In the genomic region with DNA sequence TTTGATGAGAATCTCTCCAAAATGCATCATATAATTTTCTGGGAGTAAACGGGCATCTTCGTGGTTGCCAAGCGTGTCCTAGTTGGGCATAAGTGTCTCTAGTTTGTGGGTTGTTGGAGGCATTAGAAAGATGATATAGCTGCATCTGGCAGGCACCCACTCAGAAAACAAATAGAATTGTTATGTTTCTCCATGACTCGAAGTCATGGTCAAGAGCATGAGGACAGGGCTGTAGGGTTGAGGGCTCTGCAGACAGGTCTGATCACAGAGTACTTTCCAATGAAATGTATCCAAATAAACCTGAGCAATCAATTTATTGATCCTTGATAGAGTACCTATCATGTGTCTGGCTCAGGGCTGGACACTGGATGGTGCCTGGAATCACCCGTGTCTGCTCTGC, we compare ENCODE assay signal across 24 cellular contexts.
"Had no signal": no experiment of that assay in that cellular context is flagged by ENCODE, and none has a peak within 500 bp of the region (broad histone marks: within the 10 kb centered on the region; RNA-seq: fewer than 3 reads in every experiment).

No MANE protein-coding gene starts in this region.

- H3K36me3 Mint-ChIP-seq: mesothelial cell of epicardium; naive B cell; natural killer cell; stimulated activated effector memory CD8-positive, alpha-beta T cell treated with anti-CD3 and anti-CD28 coated beads, Interleukin-12 subunit alpha, Interleukin-12 subunit beta, amount 100 ng/mL, for 72 hours had no signal

- H3K27me3 ChIP-seq: ovary, upper lobe of right lung had no signal

- H3K9me3 Mint-ChIP-seq: natural killer cell; stimulated activated effector memory CD8-positive, alpha-beta T cell treated with anti-CD3 and anti-CD28 coated beads, Interleukin-12 subunit alpha, Interleukin-12 subunit beta, amount 100 ng/mL, for 72 hours; stimulated activated naive CD8-positive, alpha-beta T cell treated with anti-CD3 and anti-CD28 coated beads, Interleukin-15, Interleukin-2, amounts not matched to agents 100 ng/mL and 50 ng/mL, for 24 hours had no signal

- H3K27me3 Mint-ChIP-seq: stimulated activated naive CD8-positive, alpha-beta T cell treated with anti-CD3 and anti-CD28 coated beads, Interleukin-15, Interleukin-2, amounts not matched to agents 100 ng/mL and 50 ng/mL, for 24 hours had no signal

- ATAC-seq: natural killer cell; right cardiac atrium; sciatic nerve; stimulated activated effector memory CD8-positive, alpha-beta T cell treated with anti-CD3 and anti-CD28 coated beads, Interleukin-12 subunit alpha, Interleukin-12 subunit beta, amount 100 ng/mL, for 72 hours; upper lobe of right lung had no signal

- DNase-seq: hippocampal formation; left ventricle myocardium inferior; mesendoderm; naive B cell; natural killer cell; nephron progenitor cell; ovary; retina; right cardiac atrium; small intestine; spleen; stimulated activated CD4-positive, alpha-beta T cell treated with anti-CD3 and anti-CD28 coated beads, Interleukin-4, amount 100 ng/mL, for 24 hours; stimulated activated naive CD4-positive, alpha-beta T cell; tibial artery; trophoblast cell; upper lobe of right lung had no signal

- H3K4me1 ChIP-seq: spleen, suprapubic skin, tibial artery, upper lobe of right lung had no signal

- H3K27ac Mint-ChIP-seq: mesothelial cell of epicardium; naive B cell; natural killer cell; progenitor cell of endocrine pancreas; stimulated activated effector memory CD8-positive, alpha-beta T cell treated with anti-CD3 and anti-CD28 coated beads, Interleukin-12 subunit alpha, Interleukin-12 subunit beta, amount 100 ng/mL, for 72 hours; stimulated activated naive CD8-positive, alpha-beta T cell treated with anti-CD3 and anti-CD28 coated beads, Interleukin-15, Interleukin-2, amounts not matched to agents 100 ng/mL and 50 ng/mL, for 24 hours had no signal

- H3K36me3 ChIP-seq: left ventricle myocardium inferior, ovary, spleen, suprapubic skin, thoracic aorta, tibial artery, upper lobe of right lung had no signal

- H3K4me3 ChIP-seq: left ventricle myocardium inferior, lung, ovary, spleen, suprapubic skin, thoracic aorta, tibial artery, upper lobe of right lung had no signal

- H3K4me3 Mint-ChIP-seq: mesothelial cell of epicardium; naive B cell; natural killer cell; stimulated activated effector memory CD8-positive, alpha-beta T cell treated with anti-CD3 and anti-CD28 coated beads, Interleukin-12 subunit alpha, Interleukin-12 subunit beta, amount 100 ng/mL, for 72 hours; stimulated activated naive CD8-positive, alpha-beta T cell treated with anti-CD3 and anti-CD28 coated beads, Interleukin-15, Interleukin-2, amounts not matched to agents 100 ng/mL and 50 ng/mL, for 24 hours had no signal

- H3K27ac ChIP-seq: left ventricle myocardium inferior, ovary, spleen, suprapubic skin, thoracic aorta, tibial artery, upper lobe of right lung had no signal

- H3K9me3 ChIP-seq: left ventricle myocardium inferior, ovary, spleen, suprapubic skin, thoracic aorta, tibial artery, upper lobe of right lung had no signal

- H3K4me1 Mint-ChIP-seq: naive B cell; natural killer cell; stimulated activated effector memory CD8-positive, alpha-beta T cell treated with anti-CD3 and anti-CD28 coated beads, Interleukin-12 subunit alpha, Interleukin-12 subunit beta, amount 100 ng/mL, for 72 hours had no signal
